8 cellular contexts compared by ENCODE assay signal in genomic region chr4:140149851-140150635, GRCh38. TPM values are rescaled to one million over a fixed set of nuclear protein-coding genes. Genes with fewer than 3 reads are reported as not detected.
A peak's percentile ranks its signal among the peaks of the same experiment; 100 is the strongest.
DNase-seq lines count a peak whose midpoint lies in the region; ATAC-seq and TF ChIP-seq lines count a peak whose summit lies in the region.

No MANE protein-coding gene starts in this region.

- peak overlapping the region; percentile 77 for H3K4me3 ChIP-seq in HUES48 (ENCODE audit: low read depth, low read length)
- peak overlapping the region; percentile 87 for H3K4me3 ChIP-seq in fibroblast of villous mesenchyme (ENCODE audit: low read depth, low read length)

- H3K27me3 ChIP-seq in HUES48 (ENCODE audit: control insufficient read depth, insufficient read depth, low read length), result peaks cover 10% of the 10 kb centered on the region

- no peaks in the 10 kb centered on the region for H3K9me3 ChIP-seq in HUES48 (ENCODE audit: control insufficient read depth, insufficient read depth, low read length)

- peak overlapping the region; percentile 91 to 97 (median 96) for H3K4me3 Mint-ChIP-seq in nephron

- H3K36me3 Mint-ChIP-seq in nephron (ENCODE audit: low read depth), result no peaks in the 10 kb centered on the region

- peak overlapping the region; percentile 99 for H3K27ac ChIP-seq in HUES48 (ENCODE audit: low read depth, low read length)
- H3K27ac ChIP-seq in substantia nigra (ENCODE audit: low read depth, low read length, poor library complexity, severe bottlenecking), result peak overlapping the region; percentile 87

- H3K9me3 Mint-ChIP-seq in nephron, result no peaks in the 10 kb centered on the region

- H3K4me1 Mint-ChIP-seq in nephron, result peaks cover 42% of the 10 kb centered on the region

- DNase-seq in COLO829 (ENCODE audit: low spot score) (peak; percentile 62), activated gamma-delta T cell treated with Interleukin-2 at 50 U/mL for 16 hours (peak; percentile 60), fibroblast of villous mesenchyme (ENCODE audit: low read depth) (peak; percentile 53), substantia nigra (lab: John Stamatoyannopoulos, UW) (peak in 43 of 49 donors; percentile 5 to 79 (median 41))

- TF ChIP-seq CTCF in fibroblast of villous mesenchyme (IDR thresholded peaks at IDR 0.05; ENCODE audit: insufficient read depth, low read depth, low read length), result no peak
- TF ChIP-seq CTCF in nephron (IDR thresholded peaks at IDR 0.05; ENCODE audit: unreplicated experiment in 3 of 3), result no peak

- H3K27ac Mint-ChIP-seq in nephron, result peak overlapping the region; percentile 98 to 100 (median 99)

- no peaks in the 10 kb centered on the region for H3K27me3 Mint-ChIP-seq in nephron (ENCODE audit: low read depth)

- H3K36me3 ChIP-seq in HUES48 (ENCODE audit: control insufficient read depth, insufficient read depth, low read length), result no peaks in the 10 kb centered on the region

- H3K9ac ChIP-seq in HUES48 (ENCODE audit: low read depth, low read length), result peak overlapping the region; percentile 62

- H3K4me1 ChIP-seq in HUES48 (ENCODE audit: control insufficient read depth, insufficient read depth, low read length), result peaks cover 32% of the 10 kb centered on the region

- ATAC-seq in HG02970 (IDR thresholded peaks at IDR 0.05; ENCODE audit: low FRiP score, unreplicated experiment), result no peak

TF ChIP-seq in PFSK-1, 5 proteins besides CTCF, POLR2A, EP300 and RAD21:
- TF ChIP-seq FOXP2 (optimal IDR thresholded peaks at IDR 0.05; ENCODE audit: borderline replicate concordance, extremely low read depth, extremely low read length, insufficient read depth) (no peak), SIN3A (IDR thresholded peaks at IDR 0.05; ENCODE audit: borderline replicate concordance, insufficient read depth, low read length) (0 out of 2 replicates have a peak, but pooled peaks have one; percentile 55)

RNA-seq across cellular contexts. Expression of gene MAML3, which starts 3.9 kb away (rescaled TPM):
- 6.5 TPM for polyA plus RNA-seq in PFSK-1 (2012; ENCODE audit: insufficient read length, low read depth)
- total RNA-seq in fibroblast of villous mesenchyme, result 4.2 and 6.5 TPM in 2 replicates
